8 cellular contexts compared by ENCODE assay signal in the genomic region with DNA sequence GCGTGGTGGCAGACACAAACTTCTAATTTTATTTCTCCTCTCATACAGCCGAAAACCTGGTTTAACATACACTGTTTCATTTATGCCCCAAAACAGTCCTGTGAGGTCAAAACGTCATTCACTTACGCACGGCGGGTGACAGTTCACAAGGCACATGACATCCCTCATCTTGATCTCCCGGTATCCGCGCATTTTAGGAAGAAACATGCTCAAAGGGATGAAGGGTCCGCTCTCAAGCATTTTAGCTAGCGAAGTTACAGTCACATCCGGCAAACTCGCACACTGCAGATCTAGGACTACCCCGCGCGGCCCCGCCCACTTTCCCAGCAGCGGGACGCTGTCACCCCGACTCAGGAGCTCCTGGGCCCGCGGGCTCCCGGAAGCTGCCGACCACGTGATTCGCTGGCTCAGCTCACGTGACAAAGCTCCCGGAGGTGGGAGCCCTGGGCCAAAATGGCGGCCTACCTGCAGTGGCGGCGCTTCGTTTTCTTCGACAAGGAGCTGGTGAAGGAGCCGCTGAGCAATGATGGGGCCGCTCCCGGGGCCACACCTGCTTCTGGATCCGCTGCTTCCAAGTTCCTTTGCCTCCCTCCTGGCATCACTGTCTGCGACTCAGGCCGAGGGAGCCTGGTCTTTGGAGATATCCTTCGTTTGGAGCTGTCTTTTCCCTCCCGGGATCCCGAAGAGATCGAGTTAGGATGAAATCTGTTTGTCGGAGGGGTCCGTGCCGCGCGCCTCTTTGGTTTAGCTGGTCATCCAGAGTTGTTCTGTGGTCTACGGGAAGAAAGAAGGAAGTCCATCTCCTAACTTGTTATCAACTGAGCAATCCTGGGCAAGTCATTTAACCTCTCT. TPM values are rescaled to one million over a fixed set of nuclear protein-coding genes. Genes with fewer than 3 reads are reported as not detected.
DNase-seq lines count a peak whose midpoint lies in the region; ATAC-seq, FAIRE-seq and TF ChIP-seq lines count a peak whose summit lies in the region.

A gene (plus strand): TSS at position 448 of the 852 bp plus-strand sequence. CDS start 6 bp downstream, at position 454.

- WGBS in esophagus muscularis mucosa: 1% methylated on average over 19 of the region's 49 CpGs

- TF ChIP-seq CTCF in esophagus muscularis mucosa (IDR thresholded peaks at IDR 0.05): peak in 1 of 3 experiments; percentile 21

- H3K27ac ChIP-seq in esophagus muscularis mucosa (replicated peaks in 1 of 4): peak within 1 kb of the TSS; percentile 82 to 90 (median 86)

- H3K4me3 Mint-ChIP-seq in activated T-cell treated with anti-CD3 and anti-CD28 coated beads, Interleukin-2, amount 50 U/mL, for 72 hours: peak within 1 kb of the TSS; percentile 95 to 99

- H3K4me1 ChIP-seq in esophagus muscularis mucosa: peaks cover 23 to 48% (median 43%) of the 10 kb centered on the region in 4 donors

- no peaks in the 10 kb centered on the region for H3K27me3 Mint-ChIP-seq in activated T-cell treated with anti-CD3 and anti-CD28 coated beads, Interleukin-2, amount 50 U/mL, for 72 hours (ENCODE audit: low read depth)

- TF ChIP-seq POLR2A in esophagus muscularis mucosa (IDR thresholded peaks at IDR 0.05; ENCODE audit: low read depth): peak; percentile 21

- intact Hi-C loops in esophagus muscularis mucosa (cut with DNase I): no loop called here

- FAIRE-seq in RCC 7860 (lab: Jason Lieb, UNC): peak; percentile 73

- DNase-seq in DMS53 treated with DMSO at 0.1 percent for 48 hours (lab: John Stamatoyannopoulos, UW; ENCODE audit: unreplicated experiment) (peak; percentile 92), KG1 (lab: John Stamatoyannopoulos, UW) (peak; percentile 98), RCC 7860 (ENCODE audit: low spot score) (peak; percentile 85), esophagus muscularis mucosa (ENCODE audit: extremely low spot score) (peak; percentile 99), myocyte (ENCODE audit: low read depth) (peak; percentile 95)
- peak; percentile 98 to 99 for DNase-seq in activated T-cell treated with anti-CD3 and anti-CD28 coated beads, Interleukin-2, amount 50 U/mL, for 72 hours
- peak; percentile 96 to 97 for DNase-seq in stimulated activated CD8-positive, alpha-beta memory T cell treated with anti-CD3 and anti-CD28 coated beads, Interleukin-7, amount 100 ng/mL, for 48 hours (ENCODE audit: extremely low read depth in 1 of 2, low read depth in 1 of 2)

- H3K9me3 ChIP-seq in esophagus muscularis mucosa: no peaks in the 10 kb centered on the region

- peaks cover 0 to 2% of the 10 kb centered on the region in 2 donors for H3K36me3 Mint-ChIP-seq in activated T-cell treated with anti-CD3 and anti-CD28 coated beads, Interleukin-2, amount 50 U/mL, for 72 hours (ENCODE audit: insufficient read depth in 2 of 2)

- H3K36me3 ChIP-seq in esophagus muscularis mucosa: peaks cover 25 to 36% (median 28%) of the 10 kb centered on the region in 4 donors

- H3K9me3 Mint-ChIP-seq in activated T-cell treated with anti-CD3 and anti-CD28 coated beads, Interleukin-2, amount 50 U/mL, for 72 hours: no peaks in the 10 kb centered on the region

- TF ChIP-seq EP300 in esophagus muscularis mucosa (IDR thresholded peaks at IDR 0.05): peak; percentile 40

- H3K4me3 ChIP-seq in esophagus muscularis mucosa: peak within 1 kb of the TSS; percentile 67 to 95 (median 78)

- H3K27ac Mint-ChIP-seq in activated T-cell treated with anti-CD3 and anti-CD28 coated beads, Interleukin-2, amount 50 U/mL, for 72 hours: peak within 1 kb of the TSS; percentile 99

- H3K4me1 Mint-ChIP-seq in activated T-cell treated with anti-CD3 and anti-CD28 coated beads, Interleukin-2, amount 50 U/mL, for 72 hours (ENCODE audit: low read depth): peaks cover 43% of the 10 kb centered on the region

- ATAC-seq in GM21723 (IDR thresholded peaks at IDR 0.05; ENCODE audit: unreplicated experiment): peak; percentile 91
- ATAC-seq in activated T-cell treated with anti-CD3 and anti-CD28 coated beads, Interleukin-2, amount 50 U/mL, for 72 hours (replicated peaks in 1 of 2): peak; percentile 99

- no peaks in the 10 kb centered on the region for H3K27me3 ChIP-seq in esophagus muscularis mucosa

RNA-seq across cellular contexts. Expression of the gene that starts here (rescaled TPM):
- 10 to 100 TPM; 24.0 to 24.2 TPM for total RNA-seq in activated T-cell treated with anti-CD3 and anti-CD28 coated beads, Interleukin-2, amount 50 U/mL, for 72 hours
- total RNA-seq in esophagus muscularis mucosa (10 to 100 TPM; 27.4 to 40.2 (median 32.4) TPM), myocyte (21.2 and 22.0 TPM in 2 replicates)
- 43.4 TPM for polyA plus RNA-seq in myocyte (2012)

Comparison
In these comparisons a context has a peak if more than half of its experiments do, and no peak if none do; other contexts are left out.
1. Peak in every context shown above with its lines: DNase-seq, ATAC-seq, H3K4me3 ChIP-seq and H3K27ac ChIP-seq.